In genomic region chr19:13817615-13818371, GRCh38 we compare ENCODE assay signal across 8 cellular contexts. TPM values are rescaled to one million over a fixed set of nuclear protein-coding genes. Genes with fewer than 3 reads are reported as not detected.
DNase-seq lines count a peak whose midpoint lies in the region; ATAC-seq and TF ChIP-seq lines count a peak whose summit lies in the region.

No MANE protein-coding gene starts in this region.

- TF ChIP-seq CTCF in neural progenitor cell (IDR thresholded peaks at IDR 0.05), result no peak

- peaks cover 24% of the 10 kb centered on the region for H3F3A ChIP-seq in neural progenitor cell (ENCODE audit: low read depth)

- no peak overlapping the region for H3K9ac ChIP-seq in neural progenitor cell

- no peaks in the 10 kb centered on the region for H3K79me2 ChIP-seq in neural progenitor cell (ENCODE audit: low read depth)

- DNase-seq in NCI-H2196 treated with DMSO at 0.1 percent for 48 hours (lab: John Stamatoyannopoulos, UW; ENCODE audit: unreplicated experiment), result peak; percentile 99
- DNase-seq in effector memory CD8-positive, alpha-beta T cell, result no peak
- DNase-seq in neural progenitor cell (ENCODE audit: low spot score), result peak; percentile 94
- no peak for DNase-seq in globus pallidus (ENCODE audit: low spot score)
- DNase-seq in immature natural killer cell, result no peak

- peak overlapping the region; percentile 52 for H3K4me3 ChIP-seq in neural progenitor cell

- H4K20me1 ChIP-seq in neural progenitor cell (ENCODE audit: low read depth), result peaks cover 18% of the 10 kb centered on the region

- H3K36me3 Mint-ChIP-seq in effector memory CD8-positive, alpha-beta T cell (ENCODE audit: insufficient read depth), result peaks cover 9% of the 10 kb centered on the region
- H3K36me3 Mint-ChIP-seq in neural progenitor cell (peaks cover 28% of the 10 kb centered on the region), immature natural killer cell (peaks cover 4 to 10% (median 9%) of the 10 kb centered on the region in 3 donors)

- peak overlapping the region in 1 of 2 donors; percentile 64 for H3K4me3 Mint-ChIP-seq in effector memory CD8-positive, alpha-beta T cell
- H3K4me3 Mint-ChIP-seq in neural progenitor cell (no peak overlapping the region), immature natural killer cell (no peak overlapping the region)

- H3K27me3 ChIP-seq in neural progenitor cell, result no peaks in the 10 kb centered on the region

- ATAC-seq in GM19035 (IDR thresholded peaks at IDR 0.05; ENCODE audit: unreplicated experiment), result peak; percentile 61
- peak; percentile 75 for ATAC-seq in effector memory CD8-positive, alpha-beta T cell (replicated peaks)
- ATAC-seq in GM18520 (IDR thresholded peaks at IDR 0.05; ENCODE audit: unreplicated experiment), result no peak
- no peak for ATAC-seq in GM21515 (IDR thresholded peaks at IDR 0.05; ENCODE audit: unreplicated experiment)

- no peak overlapping the region for H2AFZ ChIP-seq in neural progenitor cell (replicated peaks)

- H3K4me1 ChIP-seq in neural progenitor cell, result no peaks in the 10 kb centered on the region

- H3K27ac Mint-ChIP-seq in effector memory CD8-positive, alpha-beta T cell, result peak overlapping the region in 1 of 2 donors; percentile 46
- H3K27ac Mint-ChIP-seq in neural progenitor cell (no peak overlapping the region), immature natural killer cell (no peak overlapping the region)

- H3K4me1 Mint-ChIP-seq in effector memory CD8-positive, alpha-beta T cell (ENCODE audit: low read depth in 2 of 2), result peaks cover 4 to 12% of the 10 kb centered on the region in 2 donors
- H3K4me1 Mint-ChIP-seq in neural progenitor cell, result peaks cover 7% of the 10 kb centered on the region
- H3K4me1 Mint-ChIP-seq in immature natural killer cell, result peaks cover 0 to 2% of the 10 kb centered on the region in 2 donors

- H3K9me3 ChIP-seq in neural progenitor cell (ENCODE audit: low read depth), result no peaks in the 10 kb centered on the region

- no peaks in the 10 kb centered on the region for H3K9me3 Mint-ChIP-seq in effector memory CD8-positive, alpha-beta T cell
- H3K9me3 Mint-ChIP-seq in neural progenitor cell, result no peaks in the 10 kb centered on the region
- H3K9me3 Mint-ChIP-seq in immature natural killer cell, result no peaks in the 10 kb centered on the region

- H3K27ac ChIP-seq in neural progenitor cell, result peak overlapping the region; percentile 41

- H3K4me2 ChIP-seq in neural progenitor cell, result peak overlapping the region; percentile 87

- H3K27me3 Mint-ChIP-seq in effector memory CD8-positive, alpha-beta T cell, result no peaks in the 10 kb centered on the region
- peaks cover 8% of the 10 kb centered on the region for H3K27me3 Mint-ChIP-seq in neural progenitor cell (ENCODE audit: insufficient read depth, low read depth)
- peaks cover 0 to 2% (median 0%) of the 10 kb centered on the region in 3 donors for H3K27me3 Mint-ChIP-seq in immature natural killer cell (ENCODE audit: low read depth in 3 of 3)

- H3K36me3 ChIP-seq in neural progenitor cell, result peaks cover 2% of the 10 kb centered on the region

RNA-seq across cellular contexts. Expression of gene ZSWIM4, which starts 22.6 kb away (rescaled TPM):
- total RNA-seq in neural progenitor cell (ENCODE audit: low replicate concordance), result 6.7 and 20.4 TPM in 2 replicates
- 1 to 10 TPM in 1 of 3 donors, under 1 TPM in 1, not detected in 1; 0.62 to 1.2 TPM for polyA plus RNA-seq in immature natural killer cell

RNA-seq across cellular contexts. Expression of gene C19orf53, which starts 43.5 kb away (rescaled TPM):
- 88.2 and 95.6 TPM in 2 replicates for total RNA-seq in neural progenitor cell (ENCODE audit: low replicate concordance)
- 100 to 1,000 TPM; 178 to 259 (median 185) TPM for polyA plus RNA-seq in immature natural killer cell

RNA-seq across cellular contexts. Expression of gene MRI1, which starts 53.5 kb away (rescaled TPM):
- total RNA-seq in neural progenitor cell (ENCODE audit: low replicate concordance), result 6.3 and 22.5 TPM in 2 replicates
- 10 to 100 TPM in 1 of 3 donors, 1 to 10 TPM in 1, not detected in 1; 6.5 to 16.9 TPM for polyA plus RNA-seq in immature natural killer cell

RNA-seq across cellular contexts. Expression of gene NANOS3, which starts 59.1 kb away (rescaled TPM):
- not detected in 2 replicates for total RNA-seq in neural progenitor cell (ENCODE audit: low replicate concordance)
- not detected for polyA plus RNA-seq in immature natural killer cell

Comparison
In these comparisons a context has a peak if more than half of its experiments do, and no peak if none do; other contexts are left out.
1. ATAC-seq: peak in GM19035 (single experiment) and effector memory CD8-positive, alpha-beta T cell (single experiment); none in GM18520 (single experiment) and GM21515 (single experiment).
2. DNase-seq: peak in NCI-H2196 treated with DMSO at 0.1 percent for 48 hours (single experiment) and neural progenitor cell (single experiment); none in effector memory CD8-positive, alpha-beta T cell (0 of 3), globus pallidus (single experiment) and immature natural killer cell (0 of 3).